In genomic region chr19:29546583-29547190, GRCh38 we compare ENCODE assay signal across 16 cellular contexts. TPM values are rescaled to one million over a fixed set of nuclear protein-coding genes. Genes with fewer than 3 reads are reported as not detected.
DNase-seq lines count a peak whose midpoint lies in the region; ATAC-seq, FAIRE-seq and TF ChIP-seq lines count a peak whose summit lies in the region.
"Had no signal": no experiment of that assay in that cellular context is flagged by ENCODE, and none has a peak within 500 bp of the region (broad histone marks: within the 10 kb centered on the region; RNA-seq: fewer than 3 reads in every experiment).

No MANE protein-coding gene starts in this region.

- WGBS in A549 (ENCODE audit: missing lambda C conversion rate): 23% methylated on average over 5 of the region's 10 CpGs

- H3K36me3 Mint-ChIP-seq in Caco-2 (ENCODE audit: insufficient read depth, unreplicated experiment): peaks cover 4% of the 10 kb centered on the region

- BruUV-seq in Caco-2 (replicated peaks; lab: Mats Ljungman, UMichigan): no TSS peak

- no peak overlapping the region for H3K27ac ChIP-seq in A549
- H3K27ac ChIP-seq: HL-60 had no signal

- TF ChIP-seq RAD21 in A549 (conservative IDR thresholded peaks at IDR 0.05 in 1 of 2, IDR thresholded peaks at IDR 0.05 in 1 of 2): no peak

- TF ChIP-seq CTCF in A549 (IDR thresholded peaks at IDR 0.05) (no peak), Caco-2 (IDR thresholded peaks at IDR 0.05; ENCODE audit: insufficient read depth in 1 of 2, low read depth in 1 of 2, low read length in 1 of 2, severe bottlenecking in 1 of 2, unreplicated experiment in 1 of 2) (no peak)

- TF ChIP-seq POLR2A in A549 (IDR thresholded peaks at IDR 0.05; ENCODE audit: low read length): no peak

- DNase-seq in A549 (ENCODE audit: low read depth in 1 of 2, low spot score in 1 of 2) (no peak), Caco-2 (peak; percentile 17 to 79), islet precursor cell (peak; percentile 83), sciatic nerve (ENCODE audit: low spot score) (peak; percentile 19), middle frontal gyrus (ENCODE audit: extremely low spot score, low spot score) (no peak), NCI-H82 treated with DMSO at 0.1 percent for 48 hours (lab: John Stamatoyannopoulos, UW; ENCODE audit: unreplicated experiment) (no peak)
- DNase-seq: GOT3, KBM-7, NCI-H1092 treated with DMSO at 0.1 percent for 48 hours, NCI-H1694 treated with DMSO at 0.1 percent for 48 hours, NCI-H345, NCI-H526 treated with DMSO at 0.1 percent for 48 hours, SHP77 had no signal

- H3K4me3 ChIP-seq in A549 (no peak overlapping the region), Caco-2 (ENCODE audit: low read depth, low read length) (no peak overlapping the region)

- H3K27me3 Mint-ChIP-seq in Caco-2 (ENCODE audit: insufficient read depth, unreplicated experiment): no peaks in the 10 kb centered on the region

- POLR2A ChIA-PET in A549 (lab: Yijun Ruan, JAX) (no interaction called here), Caco-2 (lab: Charles Lee) (no interaction called here)

- H3K27me3 ChIP-seq in Caco-2 (replicated peaks; ENCODE audit: control insufficient read depth, insufficient read depth, low read length): no peaks in the 10 kb centered on the region

- H3K4me1 ChIP-seq in A549 (no peaks in the 10 kb centered on the region), Caco-2 (peaks cover 12% of the 10 kb centered on the region)

- peak; percentile 7 for FAIRE-seq in A549 (lab: Jason Lieb, UNC)

- no peaks in the 10 kb centered on the region for H3K4me1 Mint-ChIP-seq in Caco-2 (ENCODE audit: low read depth, unreplicated experiment)

- H3K36me3 ChIP-seq in Caco-2 (ENCODE audit: control insufficient read depth, insufficient read depth, low read length): no peaks in the 10 kb centered on the region

- no peak for TF ChIP-seq EP300 in A549 (IDR thresholded peaks at IDR 0.05)

- H3K4me2 ChIP-seq in A549: no peak overlapping the region

- no peaks in the 10 kb centered on the region for H3K9me3 Mint-ChIP-seq in Caco-2 (ENCODE audit: unreplicated experiment)

- H3K9me3 ChIP-seq in A549: no peaks in the 10 kb centered on the region
- H3K9me3 ChIP-seq in Caco-2: no peaks in the 10 kb centered on the region

- CTCF ChIA-PET in A549 (lab: Yijun Ruan, JAX) (interaction anchor here (2.6 kb wide), 1 partner anchor 19 kb away, joined by 10 read pairs; no protein-coding TSS in a partner anchor), Caco-2 (lab: Charles Lee) (no interaction called here)

- H3K27ac Mint-ChIP-seq in Caco-2 (ENCODE audit: unreplicated experiment): no peak overlapping the region

- H3K4me3 Mint-ChIP-seq in Caco-2 (ENCODE audit: unreplicated experiment): no peak overlapping the region

- ATAC-seq in A549: no peak
- no peak for ATAC-seq in sciatic nerve
- ATAC-seq in HG02610 (IDR thresholded peaks at IDR 0.05; ENCODE audit: unreplicated experiment): no peak

- intact Hi-C loops in Caco-2 (cut with micrococcal nuclease; ENCODE audit: unreplicated experiment) (no loop called here), sciatic nerve (cut with DNase I) (no loop called here)

TF ChIP-seq in A549, 52 proteins besides CTCF, POLR2A, EP300 and RAD21:
- no peak for TF ChIP-seq NFE2L2 (conservative IDR thresholded peaks at IDR 0.05; ENCODE audit: low read length)
- TF ChIP-seq FOXS1 (CRISPR knock-in tag; IDR thresholded peaks at IDR 0.05): no peak
- no peak for TF ChIP-seq ZNF302 (CRISPR knock-in tag; IDR thresholded peaks at IDR 0.05)
- TF ChIP-seq KDM1A (IDR thresholded peaks at IDR 0.05; ENCODE audit: low read depth): no peak
- TF ChIP-seq KDM5A (IDR thresholded peaks at IDR 0.05): no peak

RNA-seq across cellular contexts. Expression of gene VSTM2B, which starts 20.9 kb away (rescaled TPM):
- polyA plus RNA-seq in A549 (2011; rRNA removed): not detected in 2 replicates
- polyA plus RNA-seq in A549 (2012; cell fraction: cytosol; rRNA removed): not detected in 2 replicates
- 0.10 TPM in 1 of 2 replicates, not detected in the other for polyA plus RNA-seq in A549 (2012; cell fraction: nucleus; rRNA removed)
- not detected in 3 replicates for polyA plus RNA-seq in A549 (2017; fragmentation: RNase III; extraction: RNeasy Plus Mini Kit Qiagen cat#74134 plus additional on column Dnase treatment)
- not detected in 2 replicates for polyA minus RNA-seq in A549 (2011; rRNA and poly(A)+ RNA removed)
- total RNA-seq in Caco-2 (2022): not detected in 2 replicates
- not detected for total RNA-seq in sciatic nerve
- polyA plus RNA-seq: BJ had no signal

RNA-seq across cellular contexts. Expression of gene POP4, which starts 59.4 kb away (rescaled TPM):
- polyA plus RNA-seq in A549 (2011; rRNA removed) (194 and 208 TPM in 2 replicates), A549 (2017; fragmentation: RNase III; extraction: RNeasy Plus Mini Kit Qiagen cat#74134 plus additional on column Dnase treatment) (202 to 226 TPM (median 206 TPM) in 3 replicates)
- 137 and 159 TPM in 2 replicates for polyA plus RNA-seq in A549 (2012; cell fraction: cytosol; rRNA removed)
- 90.9 and 93.5 TPM in 2 replicates for polyA plus RNA-seq in A549 (2012; cell fraction: nucleus; rRNA removed)
- polyA minus RNA-seq in A549 (2011; rRNA and poly(A)+ RNA removed): 114 and 131 TPM in 2 replicates
- total RNA-seq in Caco-2 (2022) (75.0 and 77.5 TPM in 2 replicates), sciatic nerve (40.0 TPM)

Comparison
In these comparisons a context has a peak if more than half of its experiments do, and no peak if none do; other contexts are left out.
1. DNase-seq: peak in Caco-2 (2 of 2), islet precursor cell (single experiment) and sciatic nerve (single experiment); none in A549 (0 of 2), middle frontal gyrus (single experiment) and NCI-H82 treated with DMSO at 0.1 percent for 48 hours (single experiment).